Comparison of ENCODE assay signal across 1 cellular context in genomic region chr1:6246497-6247295, GRCh38.
TF ChIP-seq lines count a peak whose summit lies in the region.

No MANE protein-coding gene starts in this region.

TF ChIP-seq in HepG2, 621 proteins besides CTCF, POLR2A, EP300 and RAD21 (continued from another document and continues in another):
- TF ChIP-seq AKNA (CRISPR knock-in tag; IDR thresholded peaks at IDR 0.05; ENCODE audit: borderline replicate concordance) (no peak), RBFOX2 (IDR thresholded peaks at IDR 0.05; ENCODE audit: low read depth, low read length) (no peak), ARNTL (CRISPR knock-in tag; IDR thresholded peaks at IDR 0.05) (no peak), TMF1 (CRISPR knock-in tag; IDR thresholded peaks at IDR 0.05; ENCODE audit: low read depth) (no peak), TSC22D2 (CRISPR knock-in tag; IDR thresholded peaks at IDR 0.05; ENCODE audit: borderline replicate concordance) (0 out of 2 replicates have a peak, but pooled peaks have one; percentile 58), MTF2 (CRISPR knock-in tag; IDR thresholded peaks at IDR 0.05; ENCODE audit: borderline replicate concordance) (no peak), TFDP2 (CRISPR knock-in tag; IDR thresholded peaks at IDR 0.05) (0 out of 2 replicates have a peak, but pooled peaks have one; percentile 22), GATA4 (IDR thresholded peaks at IDR 0.05; ENCODE audit: borderline replicate concordance, low read depth) (no peak), HMGXB3 (CRISPR knock-in tag; IDR thresholded peaks at IDR 0.05; ENCODE audit: borderline replicate concordance) (no peak), HNRNPK (IDR thresholded peaks at IDR 0.05; ENCODE audit: low read depth, low read length, poor library complexity, severe bottlenecking) (no peak), HNRNPUL1 (IDR thresholded peaks at IDR 0.05; ENCODE audit: low read depth, low read length) (no peak), YEATS2 (CRISPR knock-in tag; IDR thresholded peaks at IDR 0.05; ENCODE audit: borderline replicate concordance) (no peak), DBP (CRISPR knock-in tag; IDR thresholded peaks at IDR 0.05; ENCODE audit: not compliant biosample characterization) (no peak), ZNF777 (CRISPR knock-in tag; IDR thresholded peaks at IDR 0.05) (peak; percentile 54; the same call in 1 of the 2 replicates), UBTF (CRISPR knock-in tag; IDR thresholded peaks at IDR 0.05) (peak; percentile 49; the same call in 1 of the 2 replicates), ZXDC (CRISPR knock-in tag; IDR thresholded peaks at IDR 0.05) (no peak), CBFB (CRISPR knock-in tag; IDR thresholded peaks at IDR 0.05) (peak; percentile 59; the same call in 1 of the 2 replicates), MYNN (CRISPR knock-in tag; IDR thresholded peaks at IDR 0.05; ENCODE audit: low read depth) (no peak), KDM4B (CRISPR knock-in tag; IDR thresholded peaks at IDR 0.05) (0 out of 2 replicates have a peak, but pooled peaks have one; percentile 25), ZNF574 (CRISPR knock-in tag; IDR thresholded peaks at IDR 0.05) (0 out of 2 replicates have a peak, but pooled peaks have one; percentile 34), POGK (CRISPR knock-in tag; conservative IDR thresholded peaks at IDR 0.05) (no peak; the same call in 1 of the 2 replicates), TAF15 (IDR thresholded peaks at IDR 0.05; ENCODE audit: low read depth, low read length, poor library complexity, severe bottlenecking) (no peak), ZNF629 (CRISPR knock-in tag; conservative IDR thresholded peaks at IDR 0.05) (no peak), ZNF737 (CRISPR knock-in tag; IDR thresholded peaks at IDR 0.05; ENCODE audit: borderline replicate concordance) (no peak), EED (CRISPR knock-in tag; IDR thresholded peaks at IDR 0.05) (no peak), TBP (CRISPR knock-in tag; IDR thresholded peaks at IDR 0.05) (no peak), ESRRA (CRISPR knock-in tag; IDR thresholded peaks at IDR 0.05; ENCODE audit: low read depth) (no peak), PATZ1 (CRISPR knock-in tag; IDR thresholded peaks at IDR 0.05) (peak; percentile 61), ZNF292 (CRISPR knock-in tag; IDR thresholded peaks at IDR 0.05; ENCODE audit: borderline replicate concordance, low read depth) (no peak)
